ENCODE assay signal across 18 cellular contexts in the genomic region with DNA sequence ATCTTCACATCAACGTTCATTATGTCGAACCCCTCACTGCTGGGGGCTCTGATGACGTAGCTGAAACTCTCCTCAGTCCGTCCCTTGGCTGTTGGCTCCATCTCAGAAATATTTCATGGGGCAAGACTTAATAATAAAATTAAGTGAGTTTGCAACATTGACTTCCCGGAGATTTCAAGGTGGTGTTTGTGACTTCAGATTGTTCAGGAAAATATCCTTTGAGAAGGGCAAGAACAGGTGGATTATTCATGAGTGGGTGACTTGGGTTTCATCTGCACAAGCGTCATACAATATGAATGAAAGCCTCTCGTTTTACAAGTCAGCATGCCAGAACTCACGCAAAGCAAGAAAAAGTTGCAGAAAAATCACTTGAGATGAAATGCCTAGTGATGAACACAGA. TPM values are rescaled to one million over a fixed set of nuclear protein-coding genes. Genes with fewer than 3 reads are reported as not detected.
DNase-seq lines count a peak whose midpoint lies in the region; ATAC-seq, FAIRE-seq and TF ChIP-seq lines count a peak whose summit lies in the region.
"Had no signal": no experiment of that assay in that cellular context is flagged by ENCODE, and none has a peak within 500 bp of the region (broad histone marks: within the 10 kb centered on the region; RNA-seq: fewer than 3 reads in every experiment).

A gene (minus strand): TSS at position 101 of the 400 bp plus-strand sequence.

- no peaks in the 10 kb centered on the region; the same call in 2 of the 3 replicates for H3K36me3 Mint-ChIP-seq in GM23338 (ENCODE audit: low read depth)
- H3K36me3 Mint-ChIP-seq in WTC11, result no peaks in the 10 kb centered on the region
- H3K36me3 Mint-ChIP-seq: CD8-positive, alpha-beta memory T cell had no signal

- H3K4me3 ChIP-seq in GM23338, result no peak within 1 kb of the TSS
- H3K4me3 ChIP-seq: BLaER1 had no signal

- H3F3A ChIP-seq in GM23338 (replicated peaks; ENCODE audit: low read depth), result 0 out of 2 replicates have a peak, but pooled peaks cover 4% of the 10 kb centered on the region

- no peak within 1 kb of the TSS for H3K27ac ChIP-seq in GM23338 (ENCODE audit: low read depth)
- H3K27ac ChIP-seq: BLaER1 had no signal

- TF ChIP-seq CTCF in GM23338 (conservative IDR thresholded peaks at IDR 0.05; ENCODE audit: low read depth in 2 of 2) (no peak), WTC11 (IDR thresholded peaks at IDR 0.05) (no peak)

- no peak within 1 kb of the TSS for H3K4me2 ChIP-seq in GM23338
- H3K4me2 ChIP-seq: BLaER1 had no signal

- FAIRE-seq in frontal cortex (lab: Jason Lieb, UNC), result no peak
- FAIRE-seq: GM12892, HTR-8/SVneo had no signal

- peak within 1 kb of the TSS; percentile 2 for H2AFZ ChIP-seq in GM23338

- H3K27me3 ChIP-seq in GM23338 (ENCODE audit: insufficient read depth), result no peaks in the 10 kb centered on the region
- H3K27me3 ChIP-seq: BLaER1 had no signal

- H4K20me1 ChIP-seq in GM23338 (replicated peaks; ENCODE audit: insufficient read depth), result no peaks in the 10 kb centered on the region
- H4K20me1 ChIP-seq: BLaER1 had no signal

- H3K9me3 Mint-ChIP-seq in GM23338 (no peaks in the 10 kb centered on the region), WTC11 (no peaks in the 10 kb centered on the region)
- H3K9me3 Mint-ChIP-seq: CD8-positive, alpha-beta memory T cell had no signal

- H3K79me2 ChIP-seq in GM23338 (replicated peaks; ENCODE audit: insufficient read depth), result no peaks in the 10 kb centered on the region

- CTCF ChIA-PET in WTC11 (lab: Charles Lee), result interaction anchor here (3.7 kb wide), 1 partner anchor 20 kb away, joined by 28 read pairs; no protein-coding TSS in a partner anchor

- H3K27me3 Mint-ChIP-seq in GM23338 (ENCODE audit: insufficient read depth, low read depth, poor library complexity) (peaks cover 5% of the 10 kb centered on the region), WTC11 (ENCODE audit: low read depth) (no peaks in the 10 kb centered on the region; the same call in 1 of the 2 replicates)

- DNase-seq in GM23338 (ENCODE audit: low spot score) (no peak), WTC11 (ENCODE audit: low spot score) (no peak), frontal cortex (ENCODE audit: low spot score in 2 of 2) (no peak), occipital lobe (lab: John Stamatoyannopoulos, UW) (no peak), HCEC 1CT (no peak), NOMO-1 treated with DMSO at 0.1 percent for 48 hours (lab: John Stamatoyannopoulos, UW; ENCODE audit: unreplicated experiment) (no peak)
- DNase-seq: 8988T; AML-193; Caco-2; CD8-positive, alpha-beta memory T cell; DND-41; GDM1; H7; HFFc6 had no signal

- no peaks in the 10 kb centered on the region for H3K36me3 ChIP-seq in GM23338 (ENCODE audit: insufficient read depth)
- H3K36me3 ChIP-seq: BLaER1 had no signal

- H3K4me3 Mint-ChIP-seq in GM23338 (peak within 1 kb of the TSS; percentile 3; the same call in 1 of the 3 replicates), WTC11 (peak within 1 kb of the TSS; percentile 1; the same call in 1 of the 2 replicates)
- H3K4me3 Mint-ChIP-seq: CD8-positive, alpha-beta memory T cell; HFFc6 had no signal

- H3K27ac Mint-ChIP-seq in GM23338 (no peak within 1 kb of the TSS), WTC11 (no peak within 1 kb of the TSS; the same call in 1 of the 2 replicates)
- H3K27ac Mint-ChIP-seq: HFFc6 had no signal

- no peaks in the 10 kb centered on the region for H3K9me2 ChIP-seq in GM23338 (ENCODE audit: insufficient read depth)

- ATAC-seq in GM23338 (no peak), WTC11 (no peak), HG03521 (IDR thresholded peaks at IDR 0.05; ENCODE audit: unreplicated experiment) (no peak)

- no peaks in the 10 kb centered on the region for H3K4me1 ChIP-seq in GM23338 (ENCODE audit: insufficient read depth)
- H3K4me1 ChIP-seq: BLaER1, Caco-2 had no signal

- POLR2A ChIA-PET in WTC11 (lab: Charles Lee), result no interaction called here

- H3K4me1 Mint-ChIP-seq in GM23338 (peaks cover 21% of the 10 kb centered on the region), WTC11 (peaks cover 14% of the 10 kb centered on the region)

TF ChIP-seq in GM23338, 12 proteins besides CTCF, POLR2A, EP300 and RAD21 (continues in another document):
- TF ChIP-seq, protein P1, sequence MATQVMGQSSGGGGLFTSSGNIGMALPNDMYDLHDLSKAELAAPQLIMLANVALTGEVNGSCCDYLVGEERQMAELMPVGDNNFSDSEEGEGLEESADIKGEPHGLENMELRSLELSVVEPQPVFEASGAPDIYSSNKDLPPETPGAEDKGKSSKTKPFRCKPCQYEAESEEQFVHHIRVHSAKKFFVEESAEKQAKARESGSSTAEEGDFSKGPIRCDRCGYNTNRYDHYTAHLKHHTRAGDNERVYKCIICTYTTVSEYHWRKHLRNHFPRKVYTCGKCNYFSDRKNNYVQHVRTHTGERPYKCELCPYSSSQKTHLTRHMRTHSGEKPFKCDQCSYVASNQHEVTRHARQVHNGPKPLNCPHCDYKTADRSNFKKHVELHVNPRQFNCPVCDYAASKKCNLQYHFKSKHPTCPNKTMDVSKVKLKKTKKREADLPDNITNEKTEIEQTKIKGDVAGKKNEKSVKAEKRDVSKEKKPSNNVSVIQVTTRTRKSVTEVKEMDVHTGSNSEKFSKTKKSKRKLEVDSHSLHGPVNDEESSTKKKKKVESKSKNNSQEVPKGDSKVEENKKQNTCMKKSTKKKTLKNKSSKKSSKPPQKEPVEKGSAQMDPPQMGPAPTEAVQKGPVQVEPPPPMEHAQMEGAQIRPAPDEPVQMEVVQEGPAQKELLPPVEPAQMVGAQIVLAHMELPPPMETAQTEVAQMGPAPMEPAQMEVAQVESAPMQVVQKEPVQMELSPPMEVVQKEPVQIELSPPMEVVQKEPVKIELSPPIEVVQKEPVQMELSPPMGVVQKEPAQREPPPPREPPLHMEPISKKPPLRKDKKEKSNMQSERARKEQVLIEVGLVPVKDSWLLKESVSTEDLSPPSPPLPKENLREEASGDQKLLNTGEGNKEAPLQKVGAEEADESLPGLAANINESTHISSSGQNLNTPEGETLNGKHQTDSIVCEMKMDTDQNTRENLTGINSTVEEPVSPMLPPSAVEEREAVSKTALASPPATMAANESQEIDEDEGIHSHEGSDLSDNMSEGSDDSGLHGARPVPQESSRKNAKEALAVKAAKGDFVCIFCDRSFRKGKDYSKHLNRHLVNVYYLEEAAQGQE (IDR thresholded peaks at IDR 0.05; ENCODE audit: unreplicated experiment), result no peak

TF ChIP-seq in WTC11, 78 proteins besides CTCF, POLR2A, EP300 and RAD21 (continues in another document):
- no peak for TF ChIP-seq ZNF263 (CRISPR knock-in tag; IDR thresholded peaks at IDR 0.05; ENCODE audit: low read depth)
- TF ChIP-seq, protein P2, sequence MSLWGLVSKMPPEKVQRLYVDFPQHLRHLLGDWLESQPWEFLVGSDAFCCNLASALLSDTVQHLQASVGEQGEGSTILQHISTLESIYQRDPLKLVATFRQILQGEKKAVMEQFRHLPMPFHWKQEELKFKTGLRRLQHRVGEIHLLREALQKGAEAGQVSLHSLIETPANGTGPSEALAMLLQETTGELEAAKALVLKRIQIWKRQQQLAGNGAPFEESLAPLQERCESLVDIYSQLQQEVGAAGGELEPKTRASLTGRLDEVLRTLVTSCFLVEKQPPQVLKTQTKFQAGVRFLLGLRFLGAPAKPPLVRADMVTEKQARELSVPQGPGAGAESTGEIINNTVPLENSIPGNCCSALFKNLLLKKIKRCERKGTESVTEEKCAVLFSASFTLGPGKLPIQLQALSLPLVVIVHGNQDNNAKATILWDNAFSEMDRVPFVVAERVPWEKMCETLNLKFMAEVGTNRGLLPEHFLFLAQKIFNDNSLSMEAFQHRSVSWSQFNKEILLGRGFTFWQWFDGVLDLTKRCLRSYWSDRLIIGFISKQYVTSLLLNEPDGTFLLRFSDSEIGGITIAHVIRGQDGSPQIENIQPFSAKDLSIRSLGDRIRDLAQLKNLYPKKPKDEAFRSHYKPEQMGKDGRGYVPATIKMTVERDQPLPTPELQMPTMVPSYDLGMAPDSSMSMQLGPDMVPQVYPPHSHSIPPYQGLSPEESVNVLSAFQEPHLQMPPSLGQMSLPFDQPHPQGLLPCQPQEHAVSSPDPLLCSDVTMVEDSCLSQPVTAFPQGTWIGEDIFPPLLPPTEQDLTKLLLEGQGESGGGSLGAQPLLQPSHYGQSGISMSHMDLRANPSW (CRISPR knock-in tag; conservative IDR thresholded peaks at IDR 0.05; ENCODE audit: low read depth), result no peak
- TF ChIP-seq CREB1 (CRISPR knock-in tag; IDR thresholded peaks at IDR 0.05), result no peak
- TF ChIP-seq GRHL2 (CRISPR knock-in tag; IDR thresholded peaks at IDR 0.05; ENCODE audit: insufficient replicate concordance, severe bottlenecking), result no peak
- TF ChIP-seq, protein P3, sequence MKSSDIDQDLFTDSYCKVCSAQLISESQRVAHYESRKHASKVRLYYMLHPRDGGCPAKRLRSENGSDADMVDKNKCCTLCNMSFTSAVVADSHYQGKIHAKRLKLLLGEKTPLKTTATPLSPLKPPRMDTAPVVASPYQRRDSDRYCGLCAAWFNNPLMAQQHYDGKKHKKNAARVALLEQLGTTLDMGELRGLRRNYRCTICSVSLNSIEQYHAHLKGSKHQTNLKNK (CRISPR knock-in tag; IDR thresholded peaks at IDR 0.05), result no peak
- TF ChIP-seq, protein P4, sequence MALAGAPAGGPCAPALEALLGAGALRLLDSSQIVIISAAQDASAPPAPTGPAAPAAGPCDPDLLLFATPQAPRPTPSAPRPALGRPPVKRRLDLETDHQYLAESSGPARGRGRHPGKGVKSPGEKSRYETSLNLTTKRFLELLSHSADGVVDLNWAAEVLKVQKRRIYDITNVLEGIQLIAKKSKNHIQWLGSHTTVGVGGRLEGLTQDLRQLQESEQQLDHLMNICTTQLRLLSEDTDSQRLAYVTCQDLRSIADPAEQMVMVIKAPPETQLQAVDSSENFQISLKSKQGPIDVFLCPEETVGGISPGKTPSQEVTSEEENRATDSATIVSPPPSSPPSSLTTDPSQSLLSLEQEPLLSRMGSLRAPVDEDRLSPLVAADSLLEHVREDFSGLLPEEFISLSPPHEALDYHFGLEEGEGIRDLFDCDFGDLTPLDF (CRISPR knock-in tag; IDR thresholded peaks at IDR 0.05), result no peak
- TF ChIP-seq, protein P5, sequence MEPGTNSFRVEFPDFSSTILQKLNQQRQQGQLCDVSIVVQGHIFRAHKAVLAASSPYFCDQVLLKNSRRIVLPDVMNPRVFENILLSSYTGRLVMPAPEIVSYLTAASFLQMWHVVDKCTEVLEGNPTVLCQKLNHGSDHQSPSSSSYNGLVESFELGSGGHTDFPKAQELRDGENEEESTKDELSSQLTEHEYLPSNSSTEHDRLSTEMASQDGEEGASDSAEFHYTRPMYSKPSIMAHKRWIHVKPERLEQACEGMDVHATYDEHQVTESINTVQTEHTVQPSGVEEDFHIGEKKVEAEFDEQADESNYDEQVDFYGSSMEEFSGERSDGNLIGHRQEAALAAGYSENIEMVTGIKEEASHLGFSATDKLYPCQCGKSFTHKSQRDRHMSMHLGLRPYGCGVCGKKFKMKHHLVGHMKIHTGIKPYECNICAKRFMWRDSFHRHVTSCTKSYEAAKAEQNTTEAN (CRISPR knock-in tag; IDR thresholded peaks at IDR 0.05), result no peak

RNA-seq across cellular contexts. Expression of the gene that starts here (rescaled TPM):
- total RNA-seq in GM23338 (2014; rRNA removed; shearing (Covaris generic)), result 0.19 and 0.31 TPM in 2 replicates
- 0.06 TPM in 1 of 2 replicates, not detected in the other for polyA plus RNA-seq in GM23338 (2016; fragmentation: Nextera tagmentation; extraction: Ambion mirVana)
- 0.17 to 0.32 TPM (median 0.30 TPM) in 3 replicates for total RNA-seq in WTC11 (2021)
- 12.2 TPM for total RNA-seq in frontal cortex
- total RNA-seq in occipital lobe, result 17.0 TPM
- total RNA-seq: Caco-2, HFFc6 had no signal

Comparison
In these comparisons a context has a peak if more than half of its experiments do, and no peak if none do; other contexts are left out.
1. RNA of the gene that starts here (total RNA-seq): 17.0 TPM in occipital lobe (single experiment) and 12.2 TPM in frontal cortex (single experiment); 0.19 to 0.31 TPM in GM23338 and 0.17 to 0.32 TPM in WTC11; every median in the first group is over 10 times any median in the second.